Comparison of ENCODE assay signal across 9 cellular contexts in genomic region chr17:78356163-78356713, GRCh38. TPM values are rescaled to one million over a fixed set of nuclear protein-coding genes. Genes with fewer than 3 reads are reported as not detected.
A peak's percentile ranks its signal among the peaks of the same experiment; 100 is the strongest.
DNase-seq lines count a peak whose midpoint lies in the region; ATAC-seq and TF ChIP-seq lines count a peak whose summit lies in the region.
"Had no signal": no experiment of that assay in that cellular context is flagged by ENCODE, and none has a peak within 500 bp of the region (broad histone marks: within the 10 kb centered on the region; RNA-seq: fewer than 3 reads in every experiment).

No MANE protein-coding gene starts in this region.

- peaks cover 0 to 81% (median 25%) of the 10 kb centered on the region in 4 donors for H3K4me1 ChIP-seq in right lobe of liver

- peak overlapping the region in 2 of 3 donors; percentile 93 to 99 for H3K4me3 ChIP-seq in right lobe of liver
- H3K4me3 ChIP-seq: HAP-1 had no signal

- peak; percentile 61 for DNase-seq in AG08396 (ENCODE audit: low spot score)
- peak; percentile 65 to 84 (median 76) for DNase-seq in T-helper 17 cell
- DNase-seq in amniotic stem cell (lab: John Stamatoyannopoulos, UW): peak; percentile 90
- DNase-seq in right lobe of liver: peak in 1 of 3 donors; percentile 77
- DNase-seq in stimulated activated CD8-positive, alpha-beta memory T cell treated with anti-CD3 and anti-CD28 coated beads, Interleukin-15, amount 100 ng/mL, for 4 hours (ENCODE audit: low read depth in 2 of 2): peak; percentile 77 to 90
- no peak for DNase-seq in DMS153 (lab: John Stamatoyannopoulos, UW)

- TF ChIP-seq POLR2A in right lobe of liver (IDR thresholded peaks at IDR 0.05): no peak

- H3K36me3 Mint-ChIP-seq in T-helper 17 cell (ENCODE audit: low read depth): no peaks in the 10 kb centered on the region

- H3K27ac Mint-ChIP-seq in T-helper 17 cell: peak overlapping the region; percentile 99

- intact Hi-C loops in right lobe of liver (cut with DNase I): no loop called here

- peaks cover 0 to 18% (median 2%) of the 10 kb centered on the region in 4 donors for H3K36me3 ChIP-seq in right lobe of liver

- H3K9me3 ChIP-seq in T-helper 17 cell (ENCODE audit: control insufficient read depth, low read length, poor library complexity, severe bottlenecking) (no peaks in the 10 kb centered on the region), right lobe of liver (no peaks in the 10 kb centered on the region)
- H3K9me3 ChIP-seq: HAP-1 had no signal

- H3K27me3 ChIP-seq in right lobe of liver: no peaks in the 10 kb centered on the region

- H3K4me3 Mint-ChIP-seq in T-helper 17 cell: peak overlapping the region; percentile 92

- H3K4me1 Mint-ChIP-seq in T-helper 17 cell: peaks cover 37% of the 10 kb centered on the region

- no peaks in the 10 kb centered on the region for H3K27me3 Mint-ChIP-seq in T-helper 17 cell

- ATAC-seq in GM19328 (IDR thresholded peaks at IDR 0.05; ENCODE audit: unreplicated experiment) (peak; percentile 55), HG03439 (IDR thresholded peaks at IDR 0.05; ENCODE audit: unreplicated experiment) (peak; percentile 55), T-helper 17 cell (peak; percentile 77), right lobe of liver (peak in 1 of 4 donors; percentile 1)

- peak overlapping the region; percentile 7 to 98 (median 88) for H3K27ac ChIP-seq in right lobe of liver

- WGBS in right lobe of liver (ENCODE audit: insufficient coverage, low coverage, low lambda C conversion rate, missing lambda C conversion rate): 23% methylated on average over 13 of the region's 15 CpGs

- no peak for TF ChIP-seq CTCF in right lobe of liver (IDR thresholded peaks at IDR 0.05)

RNA-seq across cellular contexts. Expression of gene SOCS3, which starts 3.6 kb away (rescaled TPM):
- total RNA-seq in T-helper 17 cell: 100 to 1,000 TPM; 119 to 197 TPM
- 10 to 100 TPM in 4 of 6 experiments, 1 to 10 TPM in 2; 1.2 to 87.3 (median 24.1) TPM for total RNA-seq in right lobe of liver

RNA-seq across cellular contexts. Expression of gene PGS1, which starts 22.2 kb away (rescaled TPM):
- total RNA-seq in T-helper 17 cell (10 to 100 TPM; 47.5 to 54.9 TPM), right lobe of liver (10 to 100 TPM in 5 of 6 experiments, 1 to 10 TPM in 1; 8.8 to 17.5 (median 13.4) TPM)
